Comparison of ENCODE assay signal across 6 cellular contexts in genomic region chr17:4898927-4899326, GRCh38. TPM values are rescaled to one million over a fixed set of nuclear protein-coding genes. Genes with fewer than 3 reads are reported as not detected.
DNase-seq lines count a peak whose midpoint lies in the region; ATAC-seq and TF ChIP-seq lines count a peak whose summit lies in the region.

No MANE protein-coding gene starts in this region.

- peak overlapping the region; percentile 66; the same call in 1 of the 2 replicates for H3K9ac ChIP-seq in ES-I3 (ENCODE audit: low read depth, low read length)

- H3K36me3 ChIP-seq in ES-I3 (ENCODE audit: insufficient read depth, low read length), result no peaks in the 10 kb centered on the region
- H3K36me3 ChIP-seq in mucosa of descending colon (ENCODE audit: low read depth), result peaks cover 3% of the 10 kb centered on the region

- H3K27me3 Mint-ChIP-seq in activated naive CD8-positive, alpha-beta T cell treated with anti-CD3 and anti-CD28 coated beads for 36 hours, result no peaks in the 10 kb centered on the region

- peaks cover 12% of the 10 kb centered on the region for H3K36me3 Mint-ChIP-seq in activated naive CD8-positive, alpha-beta T cell treated with anti-CD3 and anti-CD28 coated beads for 36 hours

- H3K4me3 ChIP-seq in mucosa of descending colon, result no peak overlapping the region

- no peak for TF ChIP-seq CTCF in mucosa of descending colon (IDR thresholded peaks at IDR 0.05)

- H3K4me1 ChIP-seq in ES-I3 (ENCODE audit: insufficient read depth, low read length), result peaks cover 10% of the 10 kb centered on the region; the same call in 1 of the 2 replicates
- H3K4me1 ChIP-seq in mucosa of descending colon (ENCODE audit: low read depth), result peaks cover 40% of the 10 kb centered on the region

- no peaks in the 10 kb centered on the region for H3K9me3 Mint-ChIP-seq in activated naive CD8-positive, alpha-beta T cell treated with anti-CD3 and anti-CD28 coated beads for 36 hours

- intact Hi-C loops in mucosa of descending colon (cut with DNase I, micrococcal nuclease), result loop anchor here in 1 of 2 donors (10.0 kb wide), 1 partner anchor 174 kb away; no protein-coding TSS in a partner anchor

- H3K4me3 Mint-ChIP-seq in activated naive CD8-positive, alpha-beta T cell treated with anti-CD3 and anti-CD28 coated beads for 36 hours, result peak overlapping the region; percentile 53

- ATAC-seq in mucosa of descending colon, result no peak

- peaks cover 29% of the 10 kb centered on the region for H3K4me1 Mint-ChIP-seq in activated naive CD8-positive, alpha-beta T cell treated with anti-CD3 and anti-CD28 coated beads for 36 hours

- H3K27ac Mint-ChIP-seq in activated naive CD8-positive, alpha-beta T cell treated with anti-CD3 and anti-CD28 coated beads for 36 hours, result no peak overlapping the region

- H3K9me3 ChIP-seq in ES-I3 (ENCODE audit: control insufficient read depth, insufficient read depth, low read length) (no peaks in the 10 kb centered on the region), mucosa of descending colon (no peaks in the 10 kb centered on the region)

- peak; percentile 21 for DNase-seq in activated naive CD8-positive, alpha-beta T cell treated with anti-CD3 and anti-CD28 coated beads for 36 hours
- DNase-seq in mucosa of descending colon (peak in 2 of 3 donors; percentile 19 to 71), GM03348 (ENCODE audit: low spot score) (no peak), UCSD-AML1 (lab: John Stamatoyannopoulos, UW; ENCODE audit: unreplicated experiment) (no peak), COLO668 (lab: John Stamatoyannopoulos, UW; ENCODE audit: unreplicated experiment) (no peak)

RNA-seq across cellular contexts. Expression of gene C17orf107, which starts 0.4 kb away (rescaled TPM):
- total RNA-seq in activated naive CD8-positive, alpha-beta T cell treated with anti-CD3 and anti-CD28 coated beads for 36 hours, result 1 to 10 TPM; 2.2 to 2.3 TPM
- 1 to 10 TPM in 1 of 3 donors, under 1 TPM in 2; 0.52 to 2.6 (median 0.80) TPM for total RNA-seq in mucosa of descending colon

RNA-seq across cellular contexts. Expression of gene CHRNE, which starts 4.0 kb away (rescaled TPM):
- under 1 TPM; 0.42 to 0.47 TPM for total RNA-seq in activated naive CD8-positive, alpha-beta T cell treated with anti-CD3 and anti-CD28 coated beads for 36 hours
- total RNA-seq in mucosa of descending colon, result 1 to 10 TPM in 1 of 3 donors, under 1 TPM in 1, not detected in 1; 0.24 to 1.3 TPM

RNA-seq across cellular contexts. Expression of gene GP1BA, which starts 33.1 kb away (rescaled TPM):
- not detected for total RNA-seq in activated naive CD8-positive, alpha-beta T cell treated with anti-CD3 and anti-CD28 coated beads for 36 hours
- total RNA-seq in mucosa of descending colon, result not detected

RNA-seq across cellular contexts. Expression of gene SLC25A11, which starts 40.9 kb away (rescaled TPM):
- 10 to 100 TPM; 80.9 to 89.3 TPM for total RNA-seq in activated naive CD8-positive, alpha-beta T cell treated with anti-CD3 and anti-CD28 coated beads for 36 hours
- 10 to 100 TPM; 68.4 to 87.2 (median 72.8) TPM for total RNA-seq in mucosa of descending colon

RNA-seq across cellular contexts. Expression of gene RNF167, which starts 41.1 kb away (rescaled TPM):
- 100 to 1,000 TPM; 165 to 166 TPM for total RNA-seq in activated naive CD8-positive, alpha-beta T cell treated with anti-CD3 and anti-CD28 coated beads for 36 hours
- total RNA-seq in mucosa of descending colon, result 100 to 1,000 TPM in 2 of 3 donors, 10 to 100 TPM in 1; 90.8 to 118 (median 114) TPM

Comparison
In these comparisons a context has a peak if more than half of its experiments do, and no peak if none do; other contexts are left out.
1. DNase-seq: peak in activated naive CD8-positive, alpha-beta T cell treated with anti-CD3 and anti-CD28 coated beads for 36 hours (single experiment) and mucosa of descending colon (2 of 3); none in GM03348 (single experiment), UCSD-AML1 (single experiment) and COLO668 (single experiment).